In the genomic region with DNA sequence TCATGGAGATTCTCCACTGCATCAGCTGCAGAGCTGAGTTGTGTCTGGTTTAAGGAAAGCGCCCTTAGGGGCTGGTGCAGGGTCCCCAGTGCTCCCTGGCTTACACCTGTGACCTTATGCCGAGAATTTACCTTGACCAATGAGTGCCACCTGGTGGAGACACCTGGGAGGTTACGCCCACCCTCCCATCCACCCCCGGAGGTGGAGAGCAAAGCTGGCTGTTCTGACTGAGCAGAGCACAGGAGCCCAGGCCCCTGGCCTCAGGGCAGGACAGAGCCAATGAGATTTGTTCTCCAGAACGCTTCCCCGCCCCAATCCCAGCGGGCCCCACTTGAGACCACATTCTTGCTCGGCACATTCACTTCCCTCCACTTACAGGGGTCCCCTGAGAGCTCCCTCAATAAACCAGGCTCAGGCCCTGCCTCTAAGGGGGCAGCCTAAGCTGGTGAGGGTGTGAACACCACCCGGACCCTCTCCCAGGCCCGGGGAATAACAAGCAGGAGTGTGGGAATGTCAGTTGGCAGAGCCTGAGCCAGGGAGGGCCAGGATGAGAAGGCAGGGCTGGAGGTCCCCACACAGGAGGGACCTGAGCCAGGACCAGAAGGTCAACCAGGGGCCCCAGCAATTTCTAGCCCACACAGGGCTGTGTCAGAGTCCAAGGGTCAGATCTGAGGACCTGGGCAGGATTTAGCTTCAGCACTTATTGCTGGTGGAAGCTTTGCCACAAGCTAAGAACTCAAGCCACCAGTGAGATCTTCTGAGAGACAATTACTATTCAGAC, we compare ENCODE assay signal across 9 cellular contexts.
DNase-seq lines count a peak whose midpoint lies in the region; ATAC-seq, FAIRE-seq and TF ChIP-seq lines count a peak whose summit lies in the region.
"Had no signal": no experiment of that assay in that cellular context is flagged by ENCODE, and none has a peak within 500 bp of the region (broad histone marks: within the 10 kb centered on the region; RNA-seq: fewer than 3 reads in every experiment).

No MANE protein-coding gene starts in this region.

- no peaks in the 10 kb centered on the region for H3K4me1 Mint-ChIP-seq in nephron progenitor cell

- peak; percentile 40 for TF ChIP-seq CTCF in nephron progenitor cell (IDR thresholded peaks at IDR 0.05)

- H3K27ac Mint-ChIP-seq in nephron progenitor cell, result no peak overlapping the region
- H3K27ac Mint-ChIP-seq: naive thymus-derived CD8-positive, alpha-beta T cell had no signal

- DNase-seq in NCI-H2029 (lab: John Stamatoyannopoulos, UW) (peak; percentile 15), NCI-H2029 treated with DMSO at 0.1 percent for 48 hours (lab: John Stamatoyannopoulos, UW) (no peak), HTR-8/SVneo (ENCODE audit: insufficient read length, low spot score) (peak; percentile 25), nephron progenitor cell (peak; percentile 47), SKM-1 treated with dmso at 0.1 percent for 144 hours (lab: John Stamatoyannopoulos, UW; ENCODE audit: unreplicated experiment) (no peak)
- DNase-seq in activated CD4-positive, alpha-beta T cell treated with anti-CD3 and anti-CD28 coated beads, Interleukin-2, amount 50 U/mL, for 48 hours, result peak; percentile 16 to 32
- DNase-seq: naive thymus-derived CD8-positive, alpha-beta T cell had no signal

- no peak for ATAC-seq in HG02938 (IDR thresholded peaks at IDR 0.05; ENCODE audit: unreplicated experiment)
- no peak for ATAC-seq in HG03108 (IDR thresholded peaks at IDR 0.05; ENCODE audit: unreplicated experiment)
- ATAC-seq: naive thymus-derived CD8-positive, alpha-beta T cell had no signal

- FAIRE-seq in HTR-8/SVneo (lab: Jason Lieb, UNC), result no peak

- H3K4me3 Mint-ChIP-seq in nephron progenitor cell, result no peak overlapping the region
- H3K4me3 Mint-ChIP-seq: naive thymus-derived CD8-positive, alpha-beta T cell had no signal

- no peaks in the 10 kb centered on the region for H3K9me3 Mint-ChIP-seq in nephron progenitor cell

- no peaks in the 10 kb centered on the region for H3K36me3 Mint-ChIP-seq in nephron progenitor cell (ENCODE audit: low read depth)
- H3K36me3 Mint-ChIP-seq: naive thymus-derived CD8-positive, alpha-beta T cell had no signal

- peaks cover 18% of the 10 kb centered on the region for H3K27me3 Mint-ChIP-seq in nephron progenitor cell (ENCODE audit: low read depth, poor library complexity)

Comparison
In these comparisons a context has a peak if more than half of its experiments do, and no peak if none do; other contexts are left out.
1. DNase-seq: peak in NCI-H2029 (single experiment), HTR-8/SVneo (single experiment), activated CD4-positive, alpha-beta T cell treated with anti-CD3 and anti-CD28 coated beads, Interleukin-2, amount 50 U/mL, for 48 hours (2 of 2) and nephron progenitor cell (single experiment); none in NCI-H2029 treated with DMSO at 0.1 percent for 48 hours (single experiment) and SKM-1 treated with dmso at 0.1 percent for 144 hours (single experiment).